In genomic region chr17:79776378-79777165, GRCh38 we compare ENCODE assay signal across 1 cellular context.
TF ChIP-seq lines count a peak whose summit lies in the region.

No MANE protein-coding gene starts in this region.

TF ChIP-seq in HepG2, 621 proteins besides CTCF, POLR2A, EP300 and RAD21 (continued from another document and continues in another):
- TF ChIP-seq CBX2 (IDR thresholded peaks at IDR 0.05; ENCODE audit: low read depth, low read length), result 0 out of 2 replicates have a peak, but pooled peaks have one; percentile 75
- TF ChIP-seq CBX2 (CRISPR knock-in tag; IDR thresholded peaks at IDR 0.05; ENCODE audit: low read depth), result 0 out of 2 replicates have a peak, but pooled peaks have one; percentile 87
- no peak for TF ChIP-seq NFIB (CRISPR knock-in tag; IDR thresholded peaks at IDR 0.05; ENCODE audit: borderline replicate concordance)
- TF ChIP-seq KIAA2018 (CRISPR knock-in tag; IDR thresholded peaks at IDR 0.05; ENCODE audit: borderline replicate concordance), result no peak
- no peak for TF ChIP-seq ADNP (CRISPR knock-in tag; IDR thresholded peaks at IDR 0.05)
- TF ChIP-seq NFKBIZ (CRISPR knock-in tag; IDR thresholded peaks at IDR 0.05), result no peak
- TF ChIP-seq GABPA (IDR thresholded peaks at IDR 0.05; ENCODE audit: low read depth, low read length), result no peak
- peak; percentile 47; the same call in 1 of the 2 replicates for TF ChIP-seq GABPA (CRISPR knock-in tag; IDR thresholded peaks at IDR 0.05; ENCODE audit: low read depth)
- no peak for TF ChIP-seq HNF1A (IDR thresholded peaks at IDR 0.05; ENCODE audit: low read depth)
- no peak for TF ChIP-seq HNF1A (CRISPR knock-in tag; IDR thresholded peaks at IDR 0.05; ENCODE audit: borderline replicate concordance)
- no peak for TF ChIP-seq ZFP90 (CRISPR knock-in tag; IDR thresholded peaks at IDR 0.05; ENCODE audit: borderline replicate concordance)
- TF ChIP-seq NFAT5 (CRISPR knock-in tag; IDR thresholded peaks at IDR 0.05), result no peak
- TF ChIP-seq IKZF1 (IDR thresholded peaks at IDR 0.05), result no peak
- TF ChIP-seq TFAP4 (IDR thresholded peaks at IDR 0.05; ENCODE audit: borderline replicate concordance, low read depth), result peak; percentile 20; the same call in 1 of the 2 replicates
- TF ChIP-seq ELF4 (CRISPR knock-in tag; IDR thresholded peaks at IDR 0.05; ENCODE audit: borderline replicate concordance), result 0 out of 2 replicates have a peak, but pooled peaks have one; percentile 49
- no peak; the same call in 1 of the 2 replicates for TF ChIP-seq ZC3H4 (CRISPR knock-in tag; IDR thresholded peaks at IDR 0.05; ENCODE audit: borderline replicate concordance)
- no peak for TF ChIP-seq ZNF691 (CRISPR knock-in tag; IDR thresholded peaks at IDR 0.05; ENCODE audit: borderline replicate concordance, low read depth)
- TF ChIP-seq PPARG (CRISPR knock-in tag; conservative IDR thresholded peaks at IDR 0.05), result peak; percentile 60
- peak; percentile 49; the same call in 1 of the 2 replicates for TF ChIP-seq RCOR2 (CRISPR knock-in tag; IDR thresholded peaks at IDR 0.05)
- no peak; the same call in 1 of the 2 replicates for TF ChIP-seq POLR2AphosphoS5 (IDR thresholded peaks at IDR 0.05; ENCODE audit: low read depth, low read length)
- no peak for TF ChIP-seq SATB2 (CRISPR knock-in tag; IDR thresholded peaks at IDR 0.05)
- no peak for TF ChIP-seq ZNF841 (CRISPR knock-in tag; IDR thresholded peaks at IDR 0.05; ENCODE audit: borderline replicate concordance)
- TF ChIP-seq GFI1 (CRISPR knock-in tag; IDR thresholded peaks at IDR 0.05; ENCODE audit: borderline replicate concordance), result no peak
- no peak for TF ChIP-seq MNT (IDR thresholded peaks at IDR 0.05)
- no peak for TF ChIP-seq AGO1 (IDR thresholded peaks at IDR 0.05; ENCODE audit: low read depth, low read length, poor library complexity, severe bottlenecking)
- TF ChIP-seq ZBTB8A (CRISPR knock-in tag; IDR thresholded peaks at IDR 0.05; ENCODE audit: borderline replicate concordance, low read depth), result no peak
- TF ChIP-seq ZMYM2 (CRISPR knock-in tag; IDR thresholded peaks at IDR 0.05), result 0 out of 2 replicates have a peak, but pooled peaks have one; percentile 20
- peak; percentile 13; the same call in 1 of the 2 replicates for TF ChIP-seq ZNF652 (CRISPR knock-in tag; IDR thresholded peaks at IDR 0.05; ENCODE audit: borderline replicate concordance, low read depth)
- TF ChIP-seq U2AF1 (optimal IDR thresholded peaks at IDR 0.05; ENCODE audit: low read depth, low read length), result no peak
- TF ChIP-seq PHB2 (IDR thresholded peaks at IDR 0.05; ENCODE audit: partially characterized antibody), result no peak
- peak; percentile 57; the same call in 1 of the 2 replicates for TF ChIP-seq ZBTB37 (CRISPR knock-in tag; IDR thresholded peaks at IDR 0.05)
- TF ChIP-seq SCMH1 (CRISPR knock-in tag; IDR thresholded peaks at IDR 0.05; ENCODE audit: borderline replicate concordance), result no peak
- no peak for TF ChIP-seq ZNF562 (CRISPR knock-in tag; IDR thresholded peaks at IDR 0.05; ENCODE audit: borderline replicate concordance)
- no peak for TF ChIP-seq MXD1 (CRISPR knock-in tag; IDR thresholded peaks at IDR 0.05)
- peak; percentile 27; the same call in 1 of the 2 replicates for TF ChIP-seq ZSCAN31 (CRISPR knock-in tag; IDR thresholded peaks at IDR 0.05; ENCODE audit: low read depth)
